ENCODE assay signal across 19 cellular contexts in genomic region chr5:172850454-172850797, GRCh38. TPM values are rescaled to one million over a fixed set of nuclear protein-coding genes. Genes with fewer than 3 reads are reported as not detected.
DNase-seq lines count a peak whose midpoint lies in the region; ATAC-seq, FAIRE-seq and TF ChIP-seq lines count a peak whose summit lies in the region.
"Had no signal": no experiment of that assay in that cellular context is flagged by ENCODE, and none has a peak within 500 bp of the region (broad histone marks: within the 10 kb centered on the region; RNA-seq: fewer than 3 reads in every experiment).

No MANE protein-coding gene starts in this region.

- H3K36me3 ChIP-seq in IMR-90 (ENCODE audit: control insufficient read depth, insufficient read depth, low read length), result no peaks in the 10 kb centered on the region; the same call in 1 of the 2 replicates
- H3K36me3 ChIP-seq: left lung had no signal

- no peak overlapping the region for H3K14ac ChIP-seq in IMR-90 (replicated peaks; ENCODE audit: low read depth, low read length)

- no TSS peak for BruUV-seq in IMR-90 (replicated peaks; lab: Mats Ljungman, UMichigan)

- H3K27ac ChIP-seq in A549, result peak overlapping the region; percentile 11 to 80; a peak in 3 of 6 replicates
- no peak overlapping the region for H3K27ac ChIP-seq in IMR-90 (ENCODE audit: insufficient read depth, low read length)
- H3K27ac ChIP-seq in epithelial cell of prostate, result peak overlapping the region; percentile 77
- H3K27ac ChIP-seq: brain microvascular endothelial cell had no signal

- in situ Hi-C loops in IMR-90 (cut with MboI; ENCODE audit: low sequenced_read_pairs), result no loop called here

- no peak overlapping the region for H2AFZ ChIP-seq in IMR-90 (replicated peaks; ENCODE audit: low read length, poor library complexity)

- peak overlapping the region; percentile 31 to 85 (median 73) for H3K4me3 Mint-ChIP-seq in naive B cell
- H3K4me3 Mint-ChIP-seq: activated naive CD4-positive, alpha-beta T cell treated with anti-CD3 and anti-CD28 coated beads for 36 hours; nephron progenitor cell; type B pancreatic cell had no signal

- DNase-seq in A549 (ENCODE audit: low read depth in 1 of 2, low spot score in 1 of 2) (no peak), IMR-90 (no peak), epithelial cell of prostate (ENCODE audit: low read depth, low spot score) (no peak), naive B cell (no peak), omental fat pad (ENCODE audit: low spot score) (no peak), NCI-H345 treated with DMSO at 0.1 percent for 48 hours (lab: John Stamatoyannopoulos, UW; ENCODE audit: unreplicated experiment) (no peak), NK-92 (lab: John Stamatoyannopoulos, UW; ENCODE audit: unreplicated experiment) (no peak), globus pallidus (ENCODE audit: low spot score) (no peak)
- DNase-seq: activated CD4-positive, CD25-positive, alpha-beta regulatory T cell treated with anti-CD3 and anti-CD28 coated beads, Interleukin-2, amount 50 U/mL, for 72 hours; activated naive CD4-positive, alpha-beta T cell treated with anti-CD3 and anti-CD28 coated beads for 36 hours; brain microvascular endothelial cell; COR-L47; left lung; NCI-H1048; NCI-H82; nephron progenitor cell; stimulated activated CD4-positive, alpha-beta T cell treated with anti-CD3 and anti-CD28 coated beads, Interleukin-2, amount 100 ng/mL, for 24 hours had no signal

- CTCF ChIA-PET in A549 (lab: Yijun Ruan, JAX), result interaction anchor here (0.7 to 1.8 kb wide), 4 partner anchors 9 to 133 kb away, joined by 3 to 4 read pairs (median 3); no protein-coding TSS in a partner anchor
- CTCF ChIA-PET in IMR-90 (lab: Yijun Ruan, JAX), result no interaction called here

- POLR2A ChIA-PET in A549 (lab: Yijun Ruan, JAX) (no interaction called here), IMR-90 (lab: Charles Lee; ENCODE audit: unreplicated experiment) (no interaction called here)

- no peak overlapping the region for H4K8ac ChIP-seq in IMR-90 (ENCODE audit: low read depth in 2 of 2, low read length in 2 of 2)

- dilution Hi-C loops in IMR-90 (cut with HindIII; ENCODE audit: low sequenced_read_pairs, unreplicated experiment), result no loop called here

- no peak overlapping the region for H2AK9ac ChIP-seq in IMR-90 (replicated peaks; ENCODE audit: low read depth, low read length, poor library complexity)

- H3K27me3 Mint-ChIP-seq in naive B cell, result no peaks in the 10 kb centered on the region
- H3K27me3 Mint-ChIP-seq: type B pancreatic cell had no signal

- ATAC-seq in A549 (no peak), IMR-90 (ENCODE audit: low read depth) (no peak), naive B cell (ENCODE audit: low read depth in 2 of 2) (no peak), omental fat pad (ENCODE audit: low FRiP score) (no peak)

- no peak for TF ChIP-seq EP300 in A549 (IDR thresholded peaks at IDR 0.05)

- H3K4me2 ChIP-seq in A549, result no peak overlapping the region
- no peak overlapping the region for H3K4me2 ChIP-seq in IMR-90 (ENCODE audit: low read depth, low read length)

- TF ChIP-seq CTCF in A549 (IDR thresholded peaks at IDR 0.05), result no peak
- no peak for TF ChIP-seq CTCF in IMR-90 (conservative IDR thresholded peaks at IDR 0.05; ENCODE audit: low read depth, low read length)
- TF ChIP-seq CTCF in omental fat pad (IDR thresholded peaks at IDR 0.05), result no peak

- peak overlapping the region; percentile 52 for H2BK5ac ChIP-seq in IMR-90 (ENCODE audit: low read depth, low read length, poor library complexity, severe bottlenecking)

- no peaks in the 10 kb centered on the region for H3K9me3 Mint-ChIP-seq in naive B cell
- H3K9me3 Mint-ChIP-seq: activated naive CD4-positive, alpha-beta T cell treated with anti-CD3 and anti-CD28 coated beads for 36 hours; nephron progenitor cell; type B pancreatic cell had no signal

- H3K4me1 Mint-ChIP-seq in naive B cell, result peaks cover 61 to 90% (median 87%) of the 10 kb centered on the region in 3 donors

- no peak for TF ChIP-seq RAD21 in A549 (conservative IDR thresholded peaks at IDR 0.05 in 1 of 2, IDR thresholded peaks at IDR 0.05 in 1 of 2)
- no peak for TF ChIP-seq RAD21 in IMR-90 (IDR thresholded peaks at IDR 0.05; ENCODE audit: low read length)

- peak overlapping the region; percentile 97 to 100 (median 98) for H3K27ac Mint-ChIP-seq in naive B cell
- H3K27ac Mint-ChIP-seq: activated naive CD4-positive, alpha-beta T cell treated with anti-CD3 and anti-CD28 coated beads for 36 hours; nephron progenitor cell; type B pancreatic cell had no signal

- H3K23ac ChIP-seq in IMR-90 (ENCODE audit: low read depth, low read length), result no peak overlapping the region

- intact Hi-C loops in IMR-90 (cut with micrococcal nuclease), result loop anchor here (5.0 kb wide), 1 partner anchor 52 kb away; no protein-coding TSS in a partner anchor

- peaks cover 63% of the 10 kb centered on the region for H3K9me1 ChIP-seq in IMR-90 (ENCODE audit: insufficient read depth, low read length)

- peaks cover 22 to 87% of the 10 kb centered on the region in 2 experiments for H3K79me1 ChIP-seq in IMR-90 (ENCODE audit: low read depth in 1 of 2, low read length in 2 of 2)

- peaks cover 33% of the 10 kb centered on the region for H4K20me1 ChIP-seq in IMR-90 (ENCODE audit: insufficient read depth, low read length)

- no peak overlapping the region for H2BK15ac ChIP-seq in IMR-90 (ENCODE audit: low read depth, low read length)

- no peak overlapping the region for H3K9ac ChIP-seq in IMR-90 (ENCODE audit: low read depth, low read length)

- WGBS in A549 (ENCODE audit: missing lambda C conversion rate), result 94% methylated on average over 6 of the region's 6 CpGs
- WGBS in IMR-90 (ENCODE audit: extremely low coverage in 2 of 2, insufficient read length in 1 of 2), 2 experiments, result 93% methylated on average over 3 of the region's 6 CpGs; no CpG with 5 or more reads in 1 of the 2 experiments

- no peak overlapping the region for H2BK20ac ChIP-seq in IMR-90 (ENCODE audit: low read depth, low read length)

- H3K9me3 ChIP-seq in A549, result no peaks in the 10 kb centered on the region
- no peaks in the 10 kb centered on the region for H3K9me3 ChIP-seq in IMR-90 (ENCODE audit: control insufficient read depth, insufficient read depth, low read length)
- H3K9me3 ChIP-seq: left lung had no signal

- no peak for FAIRE-seq in A549 (lab: Jason Lieb, UNC)
- FAIRE-seq: G401.6 had no signal

- no peak overlapping the region for H3K18ac ChIP-seq in IMR-90 (ENCODE audit: low read depth, low read length)

- H3K4me3 ChIP-seq in A549 (no peak overlapping the region), IMR-90 (ENCODE audit: insufficient read depth, low read depth, low read length) (no peak overlapping the region)
- H3K4me3 ChIP-seq: left lung had no signal

- peaks cover 95% of the 10 kb centered on the region for H3K4me1 ChIP-seq in A549
- H3K4me1 ChIP-seq in IMR-90 (ENCODE audit: control insufficient read depth, insufficient read depth, low read length), result peaks cover 37% of the 10 kb centered on the region

- no peak overlapping the region for H3K56ac ChIP-seq in IMR-90 (ENCODE audit: extremely low read depth, insufficient read depth, low read length)

- no peak overlapping the region for H4K5ac ChIP-seq in IMR-90 (ENCODE audit: low read depth, low read length)

- H4K91ac ChIP-seq in IMR-90 (ENCODE audit: insufficient read depth, low read depth, low read length), result no peak overlapping the region

- H2AK5ac ChIP-seq in IMR-90 (ENCODE audit: low read depth, low read length), result no peak overlapping the region; the same call in 1 of the 2 replicates

- no peaks in the 10 kb centered on the region for H3K27me3 ChIP-seq in IMR-90 (ENCODE audit: control insufficient read depth, insufficient read depth, low read length)
- H3K27me3 ChIP-seq: brain microvascular endothelial cell, left lung had no signal

- H2BK120ac ChIP-seq in IMR-90 (ENCODE audit: low read depth, low read length), result no peak overlapping the region

- TF ChIP-seq POLR2A in A549 (IDR thresholded peaks at IDR 0.05; ENCODE audit: low read length) (no peak), IMR-90 (IDR thresholded peaks at IDR 0.05; ENCODE audit: low read depth, low read length) (no peak)

- no peaks in the 10 kb centered on the region for H3K36me3 Mint-ChIP-seq in naive B cell
- H3K36me3 Mint-ChIP-seq: type B pancreatic cell had no signal

- H3K4ac ChIP-seq in IMR-90 (ENCODE audit: low read depth, low read length), result no peak overlapping the region

TF ChIP-seq in A549, 52 proteins besides CTCF, POLR2A, EP300 and RAD21:
- TF ChIP-seq FOXS1 (CRISPR knock-in tag; IDR thresholded peaks at IDR 0.05), result no peak
- no peak for TF ChIP-seq RCOR1 (IDR thresholded peaks at IDR 0.05; ENCODE audit: low read depth, low read length)
- peak; percentile 46 for TF ChIP-seq ZFP36 (IDR thresholded peaks at IDR 0.05; ENCODE audit: borderline replicate concordance, partially characterized antibody)

TF ChIP-seq in IMR-90, 13 proteins besides CTCF, POLR2A, EP300 and RAD21:
- no peak for TF ChIP-seq MXI1 (IDR thresholded peaks at IDR 0.05; ENCODE audit: borderline replicate concordance, low read depth, low read length)
- no peak for TF ChIP-seq RFX5 (IDR thresholded peaks at IDR 0.05; ENCODE audit: low read depth, low read length)
- no peak for TF ChIP-seq CEBPB (IDR thresholded peaks at IDR 0.05; ENCODE audit: low read depth, low read length)
- TF ChIP-seq, protein P1, sequence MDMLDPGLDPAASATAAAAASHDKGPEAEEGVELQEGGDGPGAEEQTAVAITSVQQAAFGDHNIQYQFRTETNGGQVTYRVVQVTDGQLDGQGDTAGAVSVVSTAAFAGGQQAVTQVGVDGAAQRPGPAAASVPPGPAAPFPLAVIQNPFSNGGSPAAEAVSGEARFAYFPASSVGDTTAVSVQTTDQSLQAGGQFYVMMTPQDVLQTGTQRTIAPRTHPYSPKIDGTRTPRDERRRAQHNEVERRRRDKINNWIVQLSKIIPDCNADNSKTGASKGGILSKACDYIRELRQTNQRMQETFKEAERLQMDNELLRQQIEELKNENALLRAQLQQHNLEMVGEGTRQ (IDR thresholded peaks at IDR 0.05; ENCODE audit: low read depth, low read length), result no peak

RNA-seq across cellular contexts. Expression of gene ERGIC1, which starts 16.4 kb away (rescaled TPM):
- polyA plus RNA-seq in A549 (2011; rRNA removed) (176 and 208 TPM in 2 replicates), A549 (2017; fragmentation: RNase III; extraction: RNeasy Plus Mini Kit Qiagen cat#74134 plus additional on column Dnase treatment) (289 to 322 TPM (median 304 TPM) in 3 replicates), IMR-90 (2012; rRNA removed) (185 and 192 TPM in 2 replicates), naive B cell (ENCODE audit: low read depth in 6 of 6) (10 to 100 TPM; 53.2 to 86.1 (median 64.4) TPM)
- 184 and 254 TPM in 2 replicates for polyA plus RNA-seq in A549 (2012; cell fraction: cytosol; rRNA removed)
- 131 and 150 TPM in 2 replicates for polyA plus RNA-seq in A549 (2012; cell fraction: nucleus; rRNA removed)
- polyA minus RNA-seq in A549 (2011; rRNA and poly(A)+ RNA removed), result 418 and 510 TPM in 2 replicates
- total RNA-seq in IMR-90 (2012; rRNA removed) (124 and 134 TPM in 2 replicates), omental fat pad (100 to 1,000 TPM in 3 of 4 donors, 10 to 100 TPM in 1; 98.8 to 227 (median 129) TPM)
- 59.2 and 179 TPM in 2 replicates for polyA plus RNA-seq in IMR-90 (2012; cell fraction: cytosol; rRNA removed)
- polyA plus RNA-seq in IMR-90 (2012; cell fraction: nucleus; rRNA removed; ENCODE audit: low replicate concordance), result 128 and 132 TPM in 2 replicates
